In genomic region chr1:212035123-212035834, GRCh38 we compare ENCODE assay signal across 1 cellular context.
TF ChIP-seq lines count a peak whose summit lies in the region.

DTL (plus strand) TSS chr1:212035748; CDS start chr1:212035891, 143 bp downstream.
INTS7 (minus strand) TSS chr1:212035557; CDS start chr1:212035437, 120 bp downstream.

TF ChIP-seq in K562, 482 proteins besides CTCF, POLR2A, EP300 and RAD21 (continued from another document):
- TF ChIP-seq ZNF449 (CRISPR knock-in tag; IDR thresholded peaks at IDR 0.05) (no peak), SLC30A9 (CRISPR knock-in tag; IDR thresholded peaks at IDR 0.05) (no peak), ZNF436 (CRISPR knock-in tag; IDR thresholded peaks at IDR 0.05) (no peak), TSC22D4 (tag; IDR thresholded peaks at IDR 0.05) (no peak), RBM15 (IDR thresholded peaks at IDR 0.05; ENCODE audit: insufficient read depth, low read length) (no peak), HOMEZ (CRISPR knock-in tag; IDR thresholded peaks at IDR 0.05) (no peak), TEAD1 (CRISPR knock-in tag; IDR thresholded peaks at IDR 0.05) (peak; percentile 74 to 83), CREB3 (tag; conservative IDR thresholded peaks at IDR 0.05; ENCODE audit: low read depth) (no peak), NCOA2 (IDR thresholded peaks at IDR 0.05; ENCODE audit: partially characterized antibody in 2 of 2) (no peak), SREBF2 (CRISPR knock-in tag; IDR thresholded peaks at IDR 0.05) (no peak), ZNF511 (CRISPR knock-in tag; IDR thresholded peaks at IDR 0.05) (peak; percentile 94), TAF1 (IDR thresholded peaks at IDR 0.05; ENCODE audit: control insufficient read depth, extremely low read depth, insufficient read depth, low read length, severe bottlenecking) (peak; percentile 85), NR4A1 (CRISPR knock-in tag; IDR thresholded peaks at IDR 0.05) (no peak), NR4A1 (tag; IDR thresholded peaks at IDR 0.05) (peak; percentile 64; the same call in 1 of the 2 replicates), PHF20 (IDR thresholded peaks at IDR 0.05; ENCODE audit: partially characterized antibody) (peak; percentile 96), ZZZ3 (IDR thresholded peaks at IDR 0.05) (peak; percentile 92), ETV6 (IDR thresholded peaks at IDR 0.05; ENCODE audit: borderline replicate concordance in 1 of 2, low read depth in 2 of 2, low read length in 1 of 2) (no peak), ETV6 (CRISPR knock-in tag; IDR thresholded peaks at IDR 0.05; ENCODE audit: borderline replicate concordance) (0 out of 2 replicates have a peak, but pooled peaks have one; percentile 54), SPI1 (IDR thresholded peaks at IDR 0.05; ENCODE audit: borderline replicate concordance, low read depth, low read length) (peak; percentile 77; the same call in 1 of the 2 replicates)
